8 cellular contexts compared by ENCODE assay signal in genomic region chr6:138773177-138774091, GRCh38.
DNase-seq lines count a peak whose midpoint lies in the region; ATAC-seq and TF ChIP-seq lines count a peak whose summit lies in the region.

TSS of gene CCDC28A (plus strand) at chr6:138773769. CDS start at chr6:138776121, 2,352 bp downstream.

- peak within 1 kb of the TSS; percentile 92 for H3K4me2 ChIP-seq in MM.1S (ENCODE audit: low read depth, low read length)

- H3K4me1 ChIP-seq in ES-I3 (ENCODE audit: insufficient read depth, low read length) (peaks cover 6% of the 10 kb centered on the region; the same call in 1 of the 2 replicates), HAP-1 (peaks cover 5% of the 10 kb centered on the region), MM.1S (ENCODE audit: low read length) (peaks cover 6% of the 10 kb centered on the region; the same call in 1 of the 2 replicates)

- H3K9ac ChIP-seq in ES-I3 (ENCODE audit: low read depth, low read length) (peak within 1 kb of the TSS; percentile 81), MM.1S (ENCODE audit: low read length) (peak within 1 kb of the TSS; percentile 72)

- ATAC-seq in stimulated activated naive CD8-positive, alpha-beta T cell treated with anti-CD3 and anti-CD28 coated beads, Interleukin-15, amount 100 ng/mL, for 72 hours, result peak; percentile 91

- peak; percentile 95 to 96 for DNase-seq in HAP-1 (ENCODE audit: low spot score in 2 of 2)
- DNase-seq in MM.1S, result peak; percentile 95
- DNase-seq in SIG-M5 (lab: John Stamatoyannopoulos, UW), result peak; percentile 85
- DNase-seq in activated gamma-delta T cell (lab: John Stamatoyannopoulos, UW), result peak; percentile 49
- peak; percentile 87 for DNase-seq in fibroblast of the conjunctiva (ENCODE audit: low read depth)
- DNase-seq in nephron progenitor cell, result peak; percentile 88
- DNase-seq in stimulated activated naive CD8-positive, alpha-beta T cell treated with anti-CD3 and anti-CD28 coated beads, Interleukin-15, amount 100 ng/mL, for 72 hours, result peak; percentile 93 to 94

- H3K9me3 ChIP-seq in ES-I3 (ENCODE audit: control insufficient read depth, insufficient read depth, low read length) (no peaks in the 10 kb centered on the region), HAP-1 (no peaks in the 10 kb centered on the region), MM.1S (replicated peaks; ENCODE audit: insufficient read depth, low read length) (no peaks in the 10 kb centered on the region)

- peak within 1 kb of the TSS; percentile 83 for H3K27ac ChIP-seq in MM.1S (ENCODE audit: low read length)

- H3K27me3 Mint-ChIP-seq in nephron progenitor cell (ENCODE audit: low read depth, poor library complexity), result peaks cover 4% of the 10 kb centered on the region
- H3K27me3 Mint-ChIP-seq in stimulated activated naive CD8-positive, alpha-beta T cell treated with anti-CD3 and anti-CD28 coated beads, Interleukin-15, amount 100 ng/mL, for 72 hours, result no peaks in the 10 kb centered on the region

- no peaks in the 10 kb centered on the region for H3K9me3 Mint-ChIP-seq in nephron progenitor cell
- no peaks in the 10 kb centered on the region for H3K9me3 Mint-ChIP-seq in stimulated activated naive CD8-positive, alpha-beta T cell treated with anti-CD3 and anti-CD28 coated beads, Interleukin-15, amount 100 ng/mL, for 72 hours

- H3K4me1 Mint-ChIP-seq in nephron progenitor cell, result peaks cover 25% of the 10 kb centered on the region
- H3K4me1 Mint-ChIP-seq in stimulated activated naive CD8-positive, alpha-beta T cell treated with anti-CD3 and anti-CD28 coated beads, Interleukin-15, amount 100 ng/mL, for 72 hours, result peaks cover 31% of the 10 kb centered on the region

- H3K4me3 Mint-ChIP-seq in nephron progenitor cell, result peak within 1 kb of the TSS; percentile 100
- H3K4me3 Mint-ChIP-seq in stimulated activated naive CD8-positive, alpha-beta T cell treated with anti-CD3 and anti-CD28 coated beads, Interleukin-15, amount 100 ng/mL, for 72 hours, result peak within 1 kb of the TSS; percentile 100

- peak within 1 kb of the TSS; percentile 96 for H2AFZ ChIP-seq in MM.1S (ENCODE audit: low read length)

- peaks cover 8% of the 10 kb centered on the region; the same call in 1 of the 2 replicates for H3K79me2 ChIP-seq in MM.1S (ENCODE audit: low read length)

- H3K9me2 ChIP-seq in MM.1S (replicated peaks; ENCODE audit: insufficient read depth, low read length), result no peaks in the 10 kb centered on the region

- H3K27me3 ChIP-seq in HAP-1 (ENCODE audit: low read depth) (no peaks in the 10 kb centered on the region), MM.1S (replicated peaks; ENCODE audit: insufficient read depth, low read length) (no peaks in the 10 kb centered on the region)

- no peaks in the 10 kb centered on the region for H3K36me3 ChIP-seq in ES-I3 (ENCODE audit: insufficient read depth, low read length)
- no peaks in the 10 kb centered on the region for H3K36me3 ChIP-seq in HAP-1 (replicated peaks)
- H3K36me3 ChIP-seq in MM.1S (replicated peaks; ENCODE audit: insufficient read depth, low read length), result no peaks in the 10 kb centered on the region

- TF ChIP-seq CTCF in MM.1S (IDR thresholded peaks at IDR 0.05; ENCODE audit: low read length) (no peak), nephron progenitor cell (IDR thresholded peaks at IDR 0.05) (no peak)

- peaks cover 4% of the 10 kb centered on the region; the same call in 1 of the 2 replicates for H3F3A ChIP-seq in MM.1S (ENCODE audit: insufficient read depth, low read length)

- in situ Hi-C loops in HAP-1 (cut with MboI; ENCODE audit: low sequenced_read_pairs), result no loop called here

- H3K4me3 ChIP-seq in HAP-1, result peak within 1 kb of the TSS; percentile 68
- H3K4me3 ChIP-seq in MM.1S (ENCODE audit: low read length), result peak within 1 kb of the TSS; percentile 91

- H3K27ac Mint-ChIP-seq in nephron progenitor cell, result peak within 1 kb of the TSS; percentile 100
- peak within 1 kb of the TSS; percentile 100 for H3K27ac Mint-ChIP-seq in stimulated activated naive CD8-positive, alpha-beta T cell treated with anti-CD3 and anti-CD28 coated beads, Interleukin-15, amount 100 ng/mL, for 72 hours

- no peaks in the 10 kb centered on the region for H4K20me1 ChIP-seq in MM.1S (ENCODE audit: insufficient read depth, low read length)

- H3K36me3 Mint-ChIP-seq in nephron progenitor cell (ENCODE audit: low read depth), result peaks cover 4% of the 10 kb centered on the region

Comparison
In these comparisons a context has a peak if more than half of its experiments do, and no peak if none do; other contexts are left out.
1. Peak in every context shown above with its lines: DNase-seq, ATAC-seq, H3K4me3 ChIP-seq and H3K27ac ChIP-seq.